34 cellular contexts compared by ENCODE assay signal in genomic region chr9:136444102-136444501, GRCh38.
"Had no signal": no experiment of that assay in that cellular context is flagged by ENCODE, and none has a peak within 500 bp of the region (broad histone marks: within the 10 kb centered on the region; RNA-seq: fewer than 3 reads in every experiment).

No MANE protein-coding gene starts in this region.

- H3K4me1 Mint-ChIP-seq: activated T-helper 17 cell treated with anti-CD3 and anti-CD28 coated beads, Interleukin-2, amount 50 U/mL, for 72 hours had no signal

- H3K27ac Mint-ChIP-seq: activated B cell treated with CpG ODN at 0.5 μM for 24 hours; activated CD4-positive, alpha-beta memory T cell treated with anti-CD3 and anti-CD28 coated beads for 36 hours; activated CD4-positive, alpha-beta T cell treated with anti-CD3 and anti-CD28 coated beads, Interleukin-2, amount 10 ng/mL, durations not matched to agents 24 days and 14 days; activated CD8-positive, alpha-beta T cell treated with anti-CD3 and anti-CD28 coated beads for 36 hours; activated naive CD4-positive, alpha-beta T cell treated with anti-CD3 and anti-CD28 coated beads for 36 hours; activated naive CD4-positive, alpha-beta T cell treated with anti-CD3 and anti-CD28 coated beads, Interleukin-2, amount 50 U/mL, for 72 hours; activated naive CD8-positive, alpha-beta T cell treated with anti-CD3 and anti-CD28 coated beads for 36 hours; activated T-cell treated with anti-CD3 and anti-CD28 coated beads, Interleukin-2, amount 50 U/mL, for 72 hours; activated T-helper 1 cell treated with anti-CD3 and anti-CD28 coated beads, Interleukin-12 subunit alpha, Interleukin-12 subunit beta, Interleukin-2, Interleukin-4 antibody, amounts not matched to agents 30 ng/mL and 10 ng/mL and 1 ng/mL, durations not matched to agents 14 hours and 24 hours and 36 hours; activated T-helper 17 cell treated with anti-CD3 and anti-CD28 coated beads, Interleukin-2, amount 50 U/mL, for 72 hours; T-helper 1 cell treated with Interleukin-12 subunit alpha and Interleukin-12 subunit beta and Interleukin-4 antibody, amounts not matched to agents 30 μg/mL and 1 μg/mL, for 36 hours had no signal

- FAIRE-seq: astrocyte, TTC549 had no signal

- DNase-seq: activated B cell treated with CpG ODN at 0.5 μM for 24 hours; activated CD4-positive, alpha-beta memory T cell treated with anti-CD3 and anti-CD28 coated beads for 36 hours; activated CD4-positive, alpha-beta T cell treated with anti-CD3 and anti-CD28 coated beads for 4 hours; activated CD4-positive, alpha-beta T cell treated with anti-CD3 and anti-CD28 coated beads, Interleukin-2, amount 10 ng/mL, durations not matched to agents 24 days and 14 days; activated CD4-positive, alpha-beta T cell treated with anti-CD3 and anti-CD28 coated beads, Interleukin-2, amount 50 U/mL, for 1 hour; activated CD4-positive, alpha-beta T cell treated with anti-CD3 and anti-CD28 coated beads, Interleukin-2, amount 50 U/mL, for 4 hours; activated CD4-positive, CD25-positive, alpha-beta regulatory T cell treated with anti-CD3 and anti-CD28 coated beads, Interleukin-2, amount 50 U/mL, for 72 hours; activated CD8-positive, alpha-beta memory T cell treated with anti-CD3 and anti-CD28 coated beads, Interleukin-2, amount 50 U/mL, for 4 hours; activated CD8-positive, alpha-beta T cell treated with anti-CD3 and anti-CD28 coated beads for 36 hours; activated effector memory CD4-positive, alpha-beta T cell treated with anti-CD3 and anti-CD28 coated beads, Interleukin-2, amount 50 U/mL, for 16 hours; activated gamma-delta T cell treated with Interleukin-2 at 50 U/mL for 16 hours; activated naive CD4-positive, alpha-beta T cell; activated naive CD4-positive, alpha-beta T cell treated with anti-CD3 and anti-CD28 coated beads for 36 hours; activated naive CD4-positive, alpha-beta T cell treated with anti-CD3 and anti-CD28 coated beads, Interleukin-2, amount 50 U/mL, for 16 hours; activated naive CD8-positive, alpha-beta T cell treated with anti-CD3 and anti-CD28 coated beads for 36 hours; activated T-cell treated with anti-CD3 and anti-CD28 coated beads for 4 hours; activated T-cell treated with anti-CD3 and anti-CD28 coated beads, Interleukin-2, amount 50 U/mL, for 1 hour; activated T-cell treated with anti-CD3 and anti-CD28 coated beads, Interleukin-2, amount 50 U/mL, for 4 hours; activated T-cell treated with anti-CD3 and anti-CD28 coated beads, Interleukin-2, amount 50 U/mL, for 72 hours; amniotic stem cell; aorta; body of pancreas; brain microvascular endothelial cell; central memory CD4-positive, alpha-beta T cell; T-helper 9 cell had no signal

- H3K27ac ChIP-seq: adrenal gland, body of pancreas, brain microvascular endothelial cell, breast epithelium, VCaP had no signal

- ATAC-seq: activated CD8-positive, alpha-beta T cell treated with anti-CD3 and anti-CD28 coated beads for 36 hours; activated naive CD4-positive, alpha-beta T cell treated with anti-CD3 and anti-CD28 coated beads, Interleukin-2, amount 50 U/mL, for 72 hours; activated T-cell treated with anti-CD3 and anti-CD28 coated beads, Interleukin-2, amount 50 U/mL, for 4 hours; activated T-cell treated with anti-CD3 and anti-CD28 coated beads, Interleukin-2, amount 50 U/mL, for 72 hours; activated T-helper 17 cell treated with anti-CD3 and anti-CD28 coated beads, Interleukin-2, amount 50 U/mL, for 72 hours; body of pancreas had no signal

- H3K27me3 Mint-ChIP-seq: activated B cell treated with CpG ODN at 0.5 μM for 24 hours; activated CD4-positive, alpha-beta memory T cell treated with anti-CD3 and anti-CD28 coated beads for 36 hours; activated CD4-positive, alpha-beta T cell treated with anti-CD3 and anti-CD28 coated beads, Interleukin-2, amount 10 ng/mL, durations not matched to agents 24 days and 14 days; activated CD8-positive, alpha-beta T cell treated with anti-CD3 and anti-CD28 coated beads for 36 hours; activated naive CD8-positive, alpha-beta T cell treated with anti-CD3 and anti-CD28 coated beads for 36 hours; activated T-helper 17 cell treated with anti-CD3 and anti-CD28 coated beads, Interleukin-2, amount 50 U/mL, for 72 hours had no signal

- H3K9me3 Mint-ChIP-seq: activated B cell treated with CpG ODN at 0.5 μM for 24 hours; activated CD4-positive, alpha-beta memory T cell treated with anti-CD3 and anti-CD28 coated beads for 36 hours; activated CD4-positive, alpha-beta T cell treated with anti-CD3 and anti-CD28 coated beads, Interleukin-2, amount 10 ng/mL, durations not matched to agents 24 days and 14 days; activated CD8-positive, alpha-beta T cell treated with anti-CD3 and anti-CD28 coated beads for 36 hours; activated naive CD4-positive, alpha-beta T cell treated with anti-CD3 and anti-CD28 coated beads for 36 hours; activated naive CD4-positive, alpha-beta T cell treated with anti-CD3 and anti-CD28 coated beads, Interleukin-2, amount 50 U/mL, for 72 hours; activated naive CD8-positive, alpha-beta T cell treated with anti-CD3 and anti-CD28 coated beads for 36 hours; activated T-cell treated with anti-CD3 and anti-CD28 coated beads, Interleukin-2, amount 50 U/mL, for 4 hours; activated T-cell treated with anti-CD3 and anti-CD28 coated beads, Interleukin-2, amount 50 U/mL, for 72 hours; activated T-helper 1 cell treated with anti-CD3 and anti-CD28 coated beads, Interleukin-12 subunit alpha, Interleukin-12 subunit beta, Interleukin-2, Interleukin-4 antibody, amounts not matched to agents 30 ng/mL and 10 ng/mL and 1 ng/mL, durations not matched to agents 14 hours and 24 hours and 36 hours; activated T-helper 17 cell treated with anti-CD3 and anti-CD28 coated beads, Interleukin-2, amount 50 U/mL, for 72 hours; T-helper 1 cell treated with Interleukin-12 subunit alpha and Interleukin-12 subunit beta and Interleukin-4 antibody, amounts not matched to agents 30 μg/mL and 1 μg/mL, for 36 hours had no signal

- H3K9me3 ChIP-seq: adrenal gland, body of pancreas, breast epithelium had no signal

- H3K4me1 ChIP-seq: breast epithelium had no signal

- H3K4me3 ChIP-seq: adrenal gland, body of pancreas, breast epithelium had no signal

- H3K27me3 ChIP-seq: adrenal gland, body of pancreas, brain microvascular endothelial cell, breast epithelium had no signal

- H3K4me3 Mint-ChIP-seq: activated B cell treated with CpG ODN at 0.5 μM for 24 hours; activated CD4-positive, alpha-beta memory T cell treated with anti-CD3 and anti-CD28 coated beads for 36 hours; activated CD4-positive, alpha-beta T cell treated with anti-CD3 and anti-CD28 coated beads, Interleukin-2, amount 10 ng/mL, durations not matched to agents 24 days and 14 days; activated CD8-positive, alpha-beta T cell treated with anti-CD3 and anti-CD28 coated beads for 36 hours; activated naive CD4-positive, alpha-beta T cell treated with anti-CD3 and anti-CD28 coated beads for 36 hours; activated naive CD8-positive, alpha-beta T cell treated with anti-CD3 and anti-CD28 coated beads for 36 hours; activated T-cell treated with anti-CD3 and anti-CD28 coated beads, Interleukin-2, amount 50 U/mL, for 4 hours; activated T-cell treated with anti-CD3 and anti-CD28 coated beads, Interleukin-2, amount 50 U/mL, for 72 hours; activated T-helper 1 cell treated with anti-CD3 and anti-CD28 coated beads, Interleukin-12 subunit alpha, Interleukin-12 subunit beta, Interleukin-2, Interleukin-4 antibody, amounts not matched to agents 30 ng/mL and 10 ng/mL and 1 ng/mL, durations not matched to agents 14 hours and 24 hours and 36 hours; activated T-helper 17 cell treated with anti-CD3 and anti-CD28 coated beads, Interleukin-2, amount 50 U/mL, for 72 hours; T-helper 1 cell treated with Interleukin-12 subunit alpha and Interleukin-12 subunit beta and Interleukin-4 antibody, amounts not matched to agents 30 μg/mL and 1 μg/mL, for 36 hours had no signal
